In the genomic region with DNA sequence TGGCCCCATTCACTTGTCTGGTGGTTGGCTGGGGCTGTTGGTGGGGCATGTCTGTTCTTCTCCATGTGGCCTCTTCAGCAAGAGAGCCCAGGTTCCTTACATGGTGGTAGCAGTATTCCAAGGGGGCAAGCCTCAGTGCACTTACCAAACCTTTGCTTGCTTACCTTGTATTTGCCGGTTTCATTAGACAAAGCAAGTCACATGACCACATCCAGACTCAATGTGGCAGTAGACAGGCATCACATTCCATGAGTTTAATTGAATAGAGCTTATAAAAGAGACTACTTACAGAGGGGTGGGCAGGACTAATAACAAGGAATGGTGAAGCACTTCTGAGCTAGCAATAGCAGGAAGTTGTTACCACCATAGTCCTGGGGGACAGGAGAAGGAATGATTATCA, we compare ENCODE assay signal across 15 cellular contexts.
A peak's percentile ranks its signal among the peaks of the same experiment; 100 is the strongest.
DNase-seq lines count a peak whose midpoint lies in the region; ATAC-seq, FAIRE-seq and TF ChIP-seq lines count a peak whose summit lies in the region.
"Had no signal": no experiment of that assay in that cellular context is flagged by ENCODE, and none has a peak within 500 bp of the region (broad histone marks: within the 10 kb centered on the region; RNA-seq: fewer than 3 reads in every experiment).

No MANE protein-coding gene starts in this region.

- WGBS in A549 (ENCODE audit: missing lambda C conversion rate) = 89% methylated on average over 1 of the region's 1 CpG
- 90% methylated on average over 1 of the region's 1 CpG; no CpG with 5 or more reads in 1 of the 2 experiments for WGBS in H1 (ENCODE audit: extremely low coverage in 1 of 2, insufficient coverage in 1 of 2, insufficient read length in 1 of 2, insufficient replicate concordance in 2 of 2, low coverage in 1 of 2, low lambda C conversion rate in 2 of 2, missing lambda C conversion rate in 1 of 2), 2 experiments

- H4K20me1 ChIP-seq in BLaER1 treated with 17β-estradiol and CSF1 and Interleukin-3, amounts not matched to agents 10 nM and 100 nM = no peaks in the 10 kb centered on the region
- no peaks in the 10 kb centered on the region for H4K20me1 ChIP-seq in H1 (replicated peaks in 1 of 2; ENCODE audit: control insufficient read depth in 1 of 2, insufficient read depth in 2 of 2, low read length in 2 of 2)

- H3K9me3 ChIP-seq in A549 (no peaks in the 10 kb centered on the region), H1 (ENCODE audit: insufficient read depth in 2 of 2, low read depth in 1 of 2, low read length in 1 of 2) (no peaks in the 10 kb centered on the region)
- H3K9me3 ChIP-seq in BLaER1 treated with 17β-estradiol and CSF1 and Interleukin-3, amounts not matched to agents 10 nM and 100 nM (replicated peaks in 1 of 11) = 0 out of 22 replicates have a peak, but pooled peaks cover 0 to 5% (median 0%) of the 10 kb centered on the region in 11 experiments

- H3K79me1 ChIP-seq in H1 (ENCODE audit: low read depth, low read length) = no peaks in the 10 kb centered on the region

- no peaks in the 10 kb centered on the region for H3K36me3 Mint-ChIP-seq in WTC11
- H3K36me3 Mint-ChIP-seq: CD14-positive monocyte; CD4-positive, alpha-beta memory T cell had no signal

- peak overlapping the region; percentile 46 to 86; a peak in 5 of 6 replicates for H3K27ac ChIP-seq in A549
- H3K27ac ChIP-seq in BLaER1 treated with 17β-estradiol and CSF1 and Interleukin-3, amounts not matched to agents 10 nM and 100 nM = no peak overlapping the region
- H3K27ac ChIP-seq in H1 (ENCODE audit: low read depth, low read length) = no peak overlapping the region

- no peaks in the 10 kb centered on the region for H3K23me2 ChIP-seq in H1 (ENCODE audit: low read depth, low read length)

- no peak overlapping the region for H3K4me3 Mint-ChIP-seq in WTC11
- H3K4me3 Mint-ChIP-seq: CD14-positive monocyte; CD4-positive, alpha-beta memory T cell had no signal

- H2BK5ac ChIP-seq in H1 (ENCODE audit: low read depth, low read length) = no peak overlapping the region

- no peak overlapping the region for H3K4ac ChIP-seq in H1 (replicated peaks; ENCODE audit: insufficient read length, low read depth, low read length)

- H3K4me2 ChIP-seq in A549 (no peak overlapping the region), H1 (ENCODE audit: insufficient read depth in 1 of 2, low read depth in 2 of 2, low read length in 2 of 2) (no peak overlapping the region)
- peak overlapping the region; percentile 7 to 62 (median 28); a peak in 11 of 22 replicates for H3K4me2 ChIP-seq in BLaER1 treated with 17β-estradiol and CSF1 and Interleukin-3, amounts not matched to agents 10 nM and 100 nM

- H4K91ac ChIP-seq in H1 (replicated peaks; ENCODE audit: insufficient read length, low read length) = no peak overlapping the region

- no peak overlapping the region for H4K5ac ChIP-seq in H1 (ENCODE audit: insufficient read length, low read depth, low read length)

- no peak overlapping the region for H2BK120ac ChIP-seq in H1 (replicated peaks; ENCODE audit: low read depth, low read length)

- H3K9me3 Mint-ChIP-seq in WTC11 = peaks cover 11% of the 10 kb centered on the region

- H2BK15ac ChIP-seq in H1 (ENCODE audit: low read length) = no peak overlapping the region

- FAIRE-seq in A549 (lab: Jason Lieb, UNC) = no peak
- FAIRE-seq in H1 (lab: Jason Lieb, UNC) = no peak
- FAIRE-seq: A204.1, H54 had no signal

- ATAC-seq in A549 (peak in 1 of 2 experiments; percentile 42; a peak in 3 of 6 replicates), WTC11 (no peak), GM18502 (IDR thresholded peaks at IDR 0.05; ENCODE audit: poor library complexity, unreplicated experiment) (no peak), sciatic nerve (no peak)

- no peak overlapping the region for H3K14ac ChIP-seq in H1 (ENCODE audit: insufficient read length)

- TF ChIP-seq EP300 in A549 (IDR thresholded peaks at IDR 0.05) (no peak), H1 (IDR thresholded peaks at IDR 0.05; ENCODE audit: borderline replicate concordance in 1 of 2, low read depth in 2 of 2, low read length in 2 of 2) (no peak)

- H3K27me3 ChIP-seq in BLaER1 treated with 17β-estradiol and CSF1 and Interleukin-3, amounts not matched to agents 10 nM and 100 nM = no peaks in the 10 kb centered on the region
- H3K27me3 ChIP-seq in H1 (replicated peaks in 1 of 4; ENCODE audit: control insufficient read depth in 3 of 4, extremely low read depth in 1 of 4, insufficient read depth in 3 of 4, low read length in 3 of 4) = peaks cover 0 to 5% (median 0%) of the 10 kb centered on the region in 4 experiments; a peak in 2 of 7 replicates

- TF ChIP-seq CTCF in A549 (IDR thresholded peaks at IDR 0.05) (no peak), WTC11 (IDR thresholded peaks at IDR 0.05) (no peak), H1 (IDR thresholded peaks at IDR 0.05; ENCODE audit: control extremely low read depth in 1 of 3, insufficient read depth in 1 of 3, low read depth in 1 of 3, low read length in 3 of 3) (no peak)

- H3K79me2 ChIP-seq in H1 (ENCODE audit: control insufficient read depth in 1 of 2, insufficient read depth in 2 of 2, low read length in 2 of 2) = no peaks in the 10 kb centered on the region

- H3K56ac ChIP-seq in H1 (replicated peaks; ENCODE audit: insufficient read length, low read depth, low read length) = no peak overlapping the region

- peaks cover 50% of the 10 kb centered on the region for H3K4me1 Mint-ChIP-seq in WTC11

- H3K4me3 ChIP-seq in A549 (no peak overlapping the region), H1 (ENCODE audit: extremely low read depth in 1 of 4, insufficient read depth in 2 of 4, low read depth in 3 of 4, low read length in 4 of 4) (no peak overlapping the region)
- H3K4me3 ChIP-seq in BLaER1 treated with 17β-estradiol and CSF1 and Interleukin-3, amounts not matched to agents 10 nM and 100 nM = no peak overlapping the region

- H3K18ac ChIP-seq in H1 (ENCODE audit: extremely low read depth, low read length) = no peak overlapping the region; the same call in 1 of the 2 replicates

- intact Hi-C loops in sciatic nerve (cut with DNase I) = loop anchor here (5.0 kb wide), 1 partner anchor 725 kb away; no protein-coding TSS in a partner anchor

- H3K4me1 ChIP-seq in A549 (peaks cover 18% of the 10 kb centered on the region), H1 (replicated peaks in 1 of 4; ENCODE audit: control insufficient read depth in 3 of 4, insufficient read depth in 4 of 4, low read length in 3 of 4) (peaks cover 0 to 12% (median 2%) of the 10 kb centered on the region in 4 experiments; a peak in 2 of 7 replicates)
- H3K4me1 ChIP-seq in BLaER1 treated with 17β-estradiol and CSF1 and Interleukin-3, amounts not matched to agents 10 nM and 100 nM = peaks cover 0 to 28% (median 15%) of the 10 kb centered on the region in 10 experiments; a peak in 15 of 20 replicates

- H3K27me3 Mint-ChIP-seq in WTC11 (ENCODE audit: low read depth) = peaks cover 31% of the 10 kb centered on the region

- H4K8ac ChIP-seq in H1 (ENCODE audit: extremely low read depth, insufficient read depth, low read length) = no peak overlapping the region

- CTCF ChIA-PET in A549 (lab: Yijun Ruan, JAX) (interaction anchor here (0.9 to 2.7 kb wide), 11 partner anchors 10 to 679 kb away, joined by 3 to 12 read pairs (median 4); no protein-coding TSS in a partner anchor), WTC11 (lab: Charles Lee) (no interaction called here), H1 (lab: Charles Lee; ENCODE audit: partially characterized antibody) (interaction anchor here (0.9 to 1.3 kb wide), 3 partner anchors 8 to 168 kb away, joined by 3 to 4 read pairs (median 3); no protein-coding TSS in a partner anchor)

- no peak overlapping the region for H3K9ac ChIP-seq in BLaER1 treated with 17β-estradiol and CSF1 and Interleukin-3, amounts not matched to agents 10 nM and 100 nM
- no peak overlapping the region for H3K9ac ChIP-seq in H1 (replicated peaks in 1 of 4; ENCODE audit: extremely low read depth in 1 of 4, low read depth in 3 of 4, low read length in 3 of 4)

- TF ChIP-seq RAD21 in A549 (conservative IDR thresholded peaks at IDR 0.05 in 1 of 2, IDR thresholded peaks at IDR 0.05 in 1 of 2) (no peak), H1 (IDR thresholded peaks at IDR 0.05 in 1 of 2, conservative IDR thresholded peaks at IDR 0.05 in 1 of 2; ENCODE audit: low read depth in 2 of 2, low read length in 2 of 2) (no peak)

- H2BK12ac ChIP-seq in H1 (ENCODE audit: low read depth, low read length) = peak overlapping the region; percentile 81

- POLR2A ChIA-PET in A549 (lab: Yijun Ruan, JAX) = interaction anchor here (0.9 to 1.2 kb wide), 2 partner anchors 8 to 55 kb away, joined by 4 read pairs; no protein-coding TSS in a partner anchor
- POLR2A ChIA-PET in WTC11 (lab: Charles Lee) = interaction anchor here (0.5 kb wide), 1 partner anchor 811 kb away, joined by 4 read pairs; no protein-coding TSS in a partner anchor
- POLR2A ChIA-PET in H1 (lab: Charles Lee; ENCODE audit: partially characterized antibody) = no interaction called here

- no peak overlapping the region for H2AFZ ChIP-seq in H1 (ENCODE audit: low read length)

- H2AK5ac ChIP-seq in H1 (ENCODE audit: low read depth, low read length) = no peak overlapping the region; the same call in 1 of the 2 replicates

- H2BK20ac ChIP-seq in H1 (ENCODE audit: low read length) = no peak overlapping the region; the same call in 1 of the 2 replicates

- H3K36me3 ChIP-seq in BLaER1 treated with 17β-estradiol and CSF1 and Interleukin-3, amounts not matched to agents 10 nM and 100 nM = no peaks in the 10 kb centered on the region
- H3K36me3 ChIP-seq in H1 (ENCODE audit: control insufficient read depth in 2 of 4, insufficient read depth in 4 of 4, low read length in 3 of 4) = no peaks in the 10 kb centered on the region

- no peak overlapping the region for H3K27ac Mint-ChIP-seq in WTC11
- H3K27ac Mint-ChIP-seq: CD14-positive monocyte; CD4-positive, alpha-beta memory T cell had no signal

- H3K23ac ChIP-seq in H1 (ENCODE audit: insufficient read length) = no peak overlapping the region

- TF ChIP-seq POLR2A in A549 (IDR thresholded peaks at IDR 0.05; ENCODE audit: low read length) (no peak), H1 (IDR thresholded peaks at IDR 0.05; ENCODE audit: control extremely low read depth in 1 of 2, low read depth in 2 of 2, low read length in 2 of 2) (no peak)

- DNase-seq in A549 (ENCODE audit: low read depth in 1 of 2, low spot score in 1 of 2) (no peak), WTC11 (ENCODE audit: low spot score) (no peak), H1 (ENCODE audit: low read depth in 1 of 2, low spot score in 2 of 2) (no peak), SIG-M5 treated with dmso at 0.1 percent for 504 hours (lab: John Stamatoyannopoulos, UW; ENCODE audit: unreplicated experiment) (no peak), sciatic nerve (ENCODE audit: low spot score) (no peak)
- DNase-seq: AML-193; CD4-positive, alpha-beta memory T cell; DMS153; GDM1; KBM-7 had no signal

TF ChIP-seq in A549, 52 proteins besides CTCF, POLR2A, EP300 and RAD21 (continues in another document):
- no peak for TF ChIP-seq MAFK (IDR thresholded peaks at IDR 0.05; ENCODE audit: partially characterized antibody)

TF ChIP-seq in H1, 55 proteins besides CTCF, POLR2A, EP300 and RAD21:
- no peak for TF ChIP-seq KDM4A (IDR thresholded peaks at IDR 0.05; ENCODE audit: low read depth, low read length, severe bottlenecking)
TF ChIP-seq in H1: peak in this region for 0.

Comparison
In these comparisons a context has a peak if more than half of its experiments do, and no peak if none do; other contexts are left out.
1. H3K27ac ChIP-seq: peak in A549 (2 of 2); none in BLaER1 treated with 17β-estradiol and CSF1 and Interleukin-3, amounts not matched to agents 10 nM and 100 nM (0 of 11) and H1 (single experiment).
2. H3K4me2 ChIP-seq: peak in BLaER1 treated with 17β-estradiol and CSF1 and Interleukin-3, amounts not matched to agents 10 nM and 100 nM (11 of 11); none in A549 (single experiment) and H1 (0 of 2).